In genomic region chr17:40547785-40548478, GRCh38 we compare ENCODE assay signal across 9 cellular contexts. TPM values are rescaled to one million over a fixed set of nuclear protein-coding genes. Genes with fewer than 3 reads are reported as not detected.
DNase-seq lines count a peak whose midpoint lies in the region; ATAC-seq and TF ChIP-seq lines count a peak whose summit lies in the region.
"Had no signal": no experiment of that assay in that cellular context is flagged by ENCODE, and none has a peak within 500 bp of the region (broad histone marks: within the 10 kb centered on the region; RNA-seq: fewer than 3 reads in every experiment).

No MANE protein-coding gene starts in this region.

- peaks cover 4 to 6% of the 10 kb centered on the region in 2 donors for H3K36me3 Mint-ChIP-seq in activated naive CD4-positive, alpha-beta T cell treated with anti-CD3 and anti-CD28 coated beads, Interleukin-2, amount 50 U/mL, for 72 hours

- TF ChIP-seq CTCF in right lobe of liver (IDR thresholded peaks at IDR 0.05) (no peak), coronary artery (IDR thresholded peaks at IDR 0.05) (no peak)

- H3K9me3 ChIP-seq in right lobe of liver = no peaks in the 10 kb centered on the region
- no peaks in the 10 kb centered on the region for H3K9me3 ChIP-seq in subcutaneous abdominal adipose tissue (ENCODE audit: control insufficient read depth in 5 of 5, low read length in 5 of 5)

- ATAC-seq in activated CD4-positive, CD25-positive, alpha-beta regulatory T cell treated with anti-CD3 and anti-CD28 coated beads, Interleukin-2, amount 50 U/mL, for 24 hours = peak; percentile 19 to 20
- no peak for ATAC-seq in activated naive CD4-positive, alpha-beta T cell treated with anti-CD3 and anti-CD28 coated beads, Interleukin-2, amount 50 U/mL, for 72 hours
- ATAC-seq in right lobe of liver = no peak

- H3K4me1 ChIP-seq in right lobe of liver = peaks cover 0 to 77% (median 34%) of the 10 kb centered on the region in 4 donors
- H3K4me1 ChIP-seq in subcutaneous abdominal adipose tissue (ENCODE audit: control insufficient read depth in 5 of 5, insufficient read depth in 5 of 5, low read length in 5 of 5) = peaks cover 35 to 62% (median 57%) of the 10 kb centered on the region in 5 donors

- H3K36me3 ChIP-seq in right lobe of liver = no peaks in the 10 kb centered on the region
- no peaks in the 10 kb centered on the region for H3K36me3 ChIP-seq in subcutaneous abdominal adipose tissue (ENCODE audit: control insufficient read depth in 5 of 5, insufficient read depth in 5 of 5, low read length in 5 of 5)

- WGBS in right lobe of liver (ENCODE audit: insufficient coverage, low coverage, low lambda C conversion rate, missing lambda C conversion rate) = 70% methylated on average over 2 of the region's 2 CpGs

- DNase-seq in activated CD4-positive, CD25-positive, alpha-beta regulatory T cell treated with anti-CD3 and anti-CD28 coated beads, Interleukin-2, amount 50 U/mL, for 72 hours = no peak
- no peak for DNase-seq in activated naive CD4-positive, alpha-beta T cell treated with anti-CD3 and anti-CD28 coated beads, Interleukin-2, amount 50 U/mL, for 72 hours (ENCODE audit: low spot score in 2 of 2)
- no peak for DNase-seq in right lobe of liver
- no peak for DNase-seq in coronary artery (ENCODE audit: low spot score)
- no peak for DNase-seq in NCI-H82 (lab: John Stamatoyannopoulos, UW)
- DNase-seq in NOMO-1 treated with dmso at 0.1 percent for 144 hours (lab: John Stamatoyannopoulos, UW; ENCODE audit: unreplicated experiment) = no peak

- H3K27me3 ChIP-seq in right lobe of liver (no peaks in the 10 kb centered on the region), subcutaneous abdominal adipose tissue (ENCODE audit: control insufficient read depth in 5 of 5, insufficient read depth in 4 of 5, low read length in 5 of 5) (peaks cover 0 to 2% (median 0%) of the 10 kb centered on the region in 5 donors)

- no peaks in the 10 kb centered on the region for H3K9me3 Mint-ChIP-seq in activated naive CD4-positive, alpha-beta T cell treated with anti-CD3 and anti-CD28 coated beads, Interleukin-2, amount 50 U/mL, for 72 hours

- no peak for TF ChIP-seq POLR2A in right lobe of liver (IDR thresholded peaks at IDR 0.05)

- H3K4me3 ChIP-seq in right lobe of liver (peak overlapping the region in 1 of 3 donors; percentile 22), subcutaneous abdominal adipose tissue (ENCODE audit: low read depth in 1 of 5, low read length in 5 of 5) (no peak overlapping the region), coronary artery (no peak overlapping the region)

- intact Hi-C loops in right lobe of liver (cut with DNase I) = loop anchor here in 1 of 2 donors (5.0 kb wide), 1 partner anchor 101 kb away; no protein-coding TSS in a partner anchor

- H3K9ac ChIP-seq in subcutaneous abdominal adipose tissue (ENCODE audit: low read length in 5 of 5) = peak overlapping the region in 2 of 5 donors; percentile 0 to 57

- peak overlapping the region; percentile 24 to 98 for H3K27ac Mint-ChIP-seq in activated naive CD4-positive, alpha-beta T cell treated with anti-CD3 and anti-CD28 coated beads, Interleukin-2, amount 50 U/mL, for 72 hours

- H3K27ac ChIP-seq in right lobe of liver (peak overlapping the region; percentile 88 to 97 (median 97)), subcutaneous abdominal adipose tissue (ENCODE audit: low read depth, low read length) (peak overlapping the region; percentile 96), coronary artery (peak overlapping the region in 1 of 2 donors; percentile 82)

RNA-seq across cellular contexts. Expression of gene CCR7, which starts 17.3 kb away (rescaled TPM):
- total RNA-seq in activated naive CD4-positive, alpha-beta T cell treated with anti-CD3 and anti-CD28 coated beads, Interleukin-2, amount 50 U/mL, for 72 hours = 100 to 1,000 TPM; 287 to 301 TPM
- under 1 TPM in 4 of 6 experiments, not detected in 2; 0.12 to 0.58 (median 0.28) TPM for total RNA-seq in right lobe of liver
- total RNA-seq: kidney epithelial cell had no signal

RNA-seq across cellular contexts. Expression of gene TNS4, which starts 46.5 kb away (rescaled TPM):
- 10 to 100 TPM in 1 of 2 donors, 1 to 10 TPM in 1; 1.7 to 11.6 TPM for total RNA-seq in activated naive CD4-positive, alpha-beta T cell treated with anti-CD3 and anti-CD28 coated beads, Interleukin-2, amount 50 U/mL, for 72 hours
- not detected for total RNA-seq in right lobe of liver
- total RNA-seq: kidney epithelial cell had no signal

Comparison
In these comparisons a context has a peak if more than half of its experiments do, and no peak if none do; other contexts are left out.
1. ATAC-seq: peak in activated CD4-positive, CD25-positive, alpha-beta regulatory T cell treated with anti-CD3 and anti-CD28 coated beads, Interleukin-2, amount 50 U/mL, for 24 hours (2 of 2); none in activated naive CD4-positive, alpha-beta T cell treated with anti-CD3 and anti-CD28 coated beads, Interleukin-2, amount 50 U/mL, for 72 hours (0 of 2) and right lobe of liver (0 of 4).
2. RNA of gene CCR7, which starts 17.3 kb away (total RNA-seq): 287 to 301 TPM in activated naive CD4-positive, alpha-beta T cell treated with anti-CD3 and anti-CD28 coated beads, Interleukin-2, amount 50 U/mL, for 72 hours; 0.12 to 0.58 TPM in right lobe of liver; every median in the first group is over 100 times any median in the second.